Comparison of ENCODE assay signal across 12 cellular contexts in genomic region chr14:20456971-20457370, GRCh38. TPM values are rescaled to one million over a fixed set of nuclear protein-coding genes. Genes with fewer than 3 reads are reported as not detected.
DNase-seq lines count a peak whose midpoint lies in the region; FAIRE-seq and TF ChIP-seq lines count a peak whose summit lies in the region.
"Had no signal": no experiment of that assay in that cellular context is flagged by ENCODE, and none has a peak within 500 bp of the region (broad histone marks: within the 10 kb centered on the region; RNA-seq: fewer than 3 reads in every experiment).

No MANE protein-coding gene starts in this region.

- H3K36me3 Mint-ChIP-seq in Caco-2 (ENCODE audit: insufficient read depth, unreplicated experiment), result peaks cover 37% of the 10 kb centered on the region
- peaks cover 36% of the 10 kb centered on the region for H3K36me3 Mint-ChIP-seq in activated T-helper 1 cell treated with anti-CD3 and anti-CD28 coated beads, Interleukin-12 subunit alpha, Interleukin-12 subunit beta, Interleukin-2, Interleukin-4 antibody, amounts not matched to agents 30 ng/mL and 10 ng/mL and 1 ng/mL, durations not matched to agents 14 hours and 24 hours and 36 hours (ENCODE audit: low read depth)

- TF ChIP-seq CTCF in Caco-2 (IDR thresholded peaks at IDR 0.05; ENCODE audit: insufficient read depth in 1 of 2, low read depth in 1 of 2, low read length in 1 of 2, severe bottlenecking in 1 of 2, unreplicated experiment in 1 of 2) (no peak), neural cell (IDR thresholded peaks at IDR 0.05; ENCODE audit: poor library complexity, severe bottlenecking) (no peak), ovary (IDR thresholded peaks at IDR 0.05) (no peak)

- POLR2A ChIA-PET in Caco-2 (lab: Charles Lee), result no interaction called here

- 77 to 82% (median 77%) methylated on average over 13 of the region's 13 CpGs for WGBS in ovary, 3 donors

- H3K4me2 ChIP-seq in neural cell (ENCODE audit: low read length), result peak overlapping the region; percentile 87

- TF ChIP-seq EP300 in neural cell (conservative IDR thresholded peaks at IDR 0.05; ENCODE audit: poor library complexity, severe bottlenecking) (no peak), ovary (IDR thresholded peaks at IDR 0.05) (no peak)

- H3K36me3 ChIP-seq in Caco-2 (ENCODE audit: control insufficient read depth, insufficient read depth, low read length), result peaks cover 6% of the 10 kb centered on the region; the same call in 1 of the 2 replicates
- peaks cover 52% of the 10 kb centered on the region for H3K36me3 ChIP-seq in HUES48 (ENCODE audit: control insufficient read depth, insufficient read depth, low read length)
- no peaks in the 10 kb centered on the region for H3K36me3 ChIP-seq in neural cell (ENCODE audit: insufficient read depth, low read length)
- no peaks in the 10 kb centered on the region for H3K36me3 ChIP-seq in ovary

- CTCF ChIA-PET in Caco-2 (lab: Charles Lee), result no interaction called here

- FAIRE-seq in frontal cortex (lab: Jason Lieb, UNC), result no peak
- FAIRE-seq: D721Med, GM12892, small intestine had no signal

- H3K9me3 ChIP-seq in Caco-2 (no peaks in the 10 kb centered on the region), HUES48 (ENCODE audit: control insufficient read depth, insufficient read depth, low read length) (no peaks in the 10 kb centered on the region), neural cell (ENCODE audit: low read length) (no peaks in the 10 kb centered on the region), ovary (no peaks in the 10 kb centered on the region)

- H4K20me1 ChIP-seq in neural cell (ENCODE audit: insufficient read depth), result no peaks in the 10 kb centered on the region

- no peaks in the 10 kb centered on the region for H3K9me3 Mint-ChIP-seq in Caco-2 (ENCODE audit: unreplicated experiment)
- no peaks in the 10 kb centered on the region for H3K9me3 Mint-ChIP-seq in activated T-helper 1 cell treated with anti-CD3 and anti-CD28 coated beads, Interleukin-12 subunit alpha, Interleukin-12 subunit beta, Interleukin-2, Interleukin-4 antibody, amounts not matched to agents 30 ng/mL and 10 ng/mL and 1 ng/mL, durations not matched to agents 14 hours and 24 hours and 36 hours
- H3K9me3 Mint-ChIP-seq: activated T-cell treated with anti-CD3 and anti-CD28 coated beads, Interleukin-2, amount 50 U/mL, for 24 hours had no signal

- H3K79me2 ChIP-seq in neural cell (replicated peaks; ENCODE audit: insufficient read depth, low read length), result peaks cover 50% of the 10 kb centered on the region

- TF ChIP-seq RAD21 in neural cell (conservative IDR thresholded peaks at IDR 0.05), result no peak

- DNase-seq in Caco-2, result no peak
- DNase-seq in activated T-helper 1 cell treated with anti-CD3 and anti-CD28 coated beads, Interleukin-12 subunit alpha, Interleukin-12 subunit beta, Interleukin-2, Interleukin-4 antibody, amounts not matched to agents 30 ng/mL and 10 ng/mL and 1 ng/mL, durations not matched to agents 14 hours and 24 hours and 36 hours (ENCODE audit: low spot score), result no peak
- DNase-seq in pons (ENCODE audit: low spot score), result no peak
- DNase-seq in ovary, result no peak
- DNase-seq in frontal cortex (ENCODE audit: low spot score in 2 of 2), result no peak
- DNase-seq: activated T-cell treated with anti-CD3 and anti-CD28 coated beads, Interleukin-2, amount 50 U/mL, for 24 hours; NCI-H1436 treated with DMSO at 0.1 percent for 48 hours; small intestine had no signal

- TF ChIP-seq POLR2A in ovary (IDR thresholded peaks at IDR 0.05), result no peak

- peak overlapping the region; percentile 27 for H3K4me3 Mint-ChIP-seq in Caco-2 (ENCODE audit: unreplicated experiment)
- H3K4me3 Mint-ChIP-seq in activated T-helper 1 cell treated with anti-CD3 and anti-CD28 coated beads, Interleukin-12 subunit alpha, Interleukin-12 subunit beta, Interleukin-2, Interleukin-4 antibody, amounts not matched to agents 30 ng/mL and 10 ng/mL and 1 ng/mL, durations not matched to agents 14 hours and 24 hours and 36 hours, result no peak overlapping the region
- H3K4me3 Mint-ChIP-seq: activated T-cell treated with anti-CD3 and anti-CD28 coated beads, Interleukin-2, amount 50 U/mL, for 24 hours had no signal

- H3K27ac ChIP-seq in HUES48 (ENCODE audit: low read depth, low read length) (peak overlapping the region; percentile 60), neural cell (ENCODE audit: low read length) (no peak overlapping the region), ovary (no peak overlapping the region)

- H3K27ac Mint-ChIP-seq in Caco-2 (ENCODE audit: unreplicated experiment), result peak overlapping the region; percentile 34
- H3K27ac Mint-ChIP-seq in activated T-helper 1 cell treated with anti-CD3 and anti-CD28 coated beads, Interleukin-12 subunit alpha, Interleukin-12 subunit beta, Interleukin-2, Interleukin-4 antibody, amounts not matched to agents 30 ng/mL and 10 ng/mL and 1 ng/mL, durations not matched to agents 14 hours and 24 hours and 36 hours, result peak overlapping the region; percentile 32
- H3K27ac Mint-ChIP-seq: activated T-cell treated with anti-CD3 and anti-CD28 coated beads, Interleukin-2, amount 50 U/mL, for 24 hours had no signal

- H3K4me3 ChIP-seq in Caco-2 (ENCODE audit: low read depth, low read length) (no peak overlapping the region), HUES48 (ENCODE audit: low read depth, low read length) (0 out of 2 replicates have a peak overlapping the region, but pooled peaks have one; percentile 85), neural cell (ENCODE audit: low read length) (peak overlapping the region; percentile 80), ovary (no peak overlapping the region)

- BruUV-seq in Caco-2 (replicated peaks; lab: Mats Ljungman, UMichigan), result no TSS peak

- H2AFZ ChIP-seq in neural cell (ENCODE audit: low read depth, low read length), result no peak overlapping the region

- intact Hi-C loops in Caco-2 (cut with micrococcal nuclease; ENCODE audit: unreplicated experiment), result loop anchor here (5.0 kb wide), 1 partner anchor 1055 kb away; the partner anchor contains the start of gene METTL3
- intact Hi-C loops in activated T-helper 1 cell treated with anti-CD3 and anti-CD28 coated beads, Interleukin-12 subunit alpha, Interleukin-12 subunit beta, Interleukin-2, Interleukin-4 antibody, amounts not matched to agents 30 ng/mL and 10 ng/mL and 1 ng/mL, durations not matched to agents 14 hours and 24 hours and 36 hours (cut with micrococcal nuclease), result no loop called here
- intact Hi-C loops in ovary (cut with DNase I), result loop anchor here in 2 of 4 donors (5.0 to 10.0 kb wide), 2 partner anchors 115 to 132 kb away; partner anchors contain the start of gene PARP2 (in 1 of the 2)

- H3K27me3 ChIP-seq in Caco-2 (replicated peaks; ENCODE audit: control insufficient read depth, insufficient read depth, low read length) (no peaks in the 10 kb centered on the region), HUES48 (ENCODE audit: control insufficient read depth, insufficient read depth, low read length) (no peaks in the 10 kb centered on the region), neural cell (ENCODE audit: insufficient read depth, low read depth, low read length) (no peaks in the 10 kb centered on the region), ovary (no peaks in the 10 kb centered on the region)

- H3F3A ChIP-seq in neural cell (ENCODE audit: insufficient read depth, low read length, poor library complexity, severe bottlenecking), result no peaks in the 10 kb centered on the region

- no peaks in the 10 kb centered on the region for H3K27me3 Mint-ChIP-seq in Caco-2 (ENCODE audit: insufficient read depth, unreplicated experiment)
- no peaks in the 10 kb centered on the region for H3K27me3 Mint-ChIP-seq in activated T-helper 1 cell treated with anti-CD3 and anti-CD28 coated beads, Interleukin-12 subunit alpha, Interleukin-12 subunit beta, Interleukin-2, Interleukin-4 antibody, amounts not matched to agents 30 ng/mL and 10 ng/mL and 1 ng/mL, durations not matched to agents 14 hours and 24 hours and 36 hours (ENCODE audit: insufficient read depth)
- H3K27me3 Mint-ChIP-seq: activated T-cell treated with anti-CD3 and anti-CD28 coated beads, Interleukin-2, amount 50 U/mL, for 24 hours had no signal

- H3K4me1 ChIP-seq in Caco-2 (peaks cover 7% of the 10 kb centered on the region; the same call in 1 of the 2 replicates), HUES48 (ENCODE audit: control insufficient read depth, insufficient read depth, low read length) (peaks cover 17% of the 10 kb centered on the region), ovary (ENCODE audit: insufficient read depth) (peaks cover 5% of the 10 kb centered on the region)

- peaks cover 12% of the 10 kb centered on the region for H3K4me1 Mint-ChIP-seq in Caco-2 (ENCODE audit: low read depth, unreplicated experiment)
- H3K4me1 Mint-ChIP-seq in activated T-helper 1 cell treated with anti-CD3 and anti-CD28 coated beads, Interleukin-12 subunit alpha, Interleukin-12 subunit beta, Interleukin-2, Interleukin-4 antibody, amounts not matched to agents 30 ng/mL and 10 ng/mL and 1 ng/mL, durations not matched to agents 14 hours and 24 hours and 36 hours (ENCODE audit: low read depth), result peaks cover 23% of the 10 kb centered on the region

- H3K9me2 ChIP-seq in neural cell (ENCODE audit: insufficient read depth, low read length), result no peaks in the 10 kb centered on the region

- no peak overlapping the region for H3K9ac ChIP-seq in HUES48 (ENCODE audit: low read depth, low read length)
- peak overlapping the region; percentile 97 for H3K9ac ChIP-seq in neural cell (ENCODE audit: low read length)

RNA-seq across cellular contexts. Expression of gene APEX1, which starts 1.9 kb away (rescaled TPM):
- 176 and 185 TPM in 2 replicates for total RNA-seq in Caco-2 (2022)
- total RNA-seq in activated T-helper 1 cell treated with anti-CD3 and anti-CD28 coated beads, Interleukin-12 subunit alpha, Interleukin-12 subunit beta, Interleukin-2, Interleukin-4 antibody, amounts not matched to agents 30 ng/mL and 10 ng/mL and 1 ng/mL, durations not matched to agents 14 hours and 24 hours and 36 hours, result 236 and 242 TPM in 2 replicates
- polyA plus RNA-seq in neural cell, result 44.5 and 50.7 TPM in 2 replicates
- 49.9 and 52.7 TPM in 2 replicates for polyA minus RNA-seq in neural cell
- 100 to 1,000 TPM; 141 to 172 (median 159) TPM for total RNA-seq in ovary
- polyA plus RNA-seq in ovary, result 100 to 1,000 TPM; 182 to 292 TPM
- 64.4 TPM for total RNA-seq in frontal cortex

RNA-seq across cellular contexts. Expression of gene OSGEP, which starts 2.4 kb away (rescaled TPM):
- total RNA-seq in Caco-2 (2022), result 63.1 and 64.3 TPM in 2 replicates
- total RNA-seq in activated T-helper 1 cell treated with anti-CD3 and anti-CD28 coated beads, Interleukin-12 subunit alpha, Interleukin-12 subunit beta, Interleukin-2, Interleukin-4 antibody, amounts not matched to agents 30 ng/mL and 10 ng/mL and 1 ng/mL, durations not matched to agents 14 hours and 24 hours and 36 hours, result 69.6 and 77.4 TPM in 2 replicates
- polyA plus RNA-seq in neural cell, result 248 and 264 TPM in 2 replicates
- 59.9 and 90.1 TPM in 2 replicates for polyA minus RNA-seq in neural cell
- total RNA-seq in ovary, result 10 to 100 TPM; 31.8 to 68.8 (median 37.6) TPM
- 10 to 100 TPM; 38.1 to 39.4 TPM for polyA plus RNA-seq in ovary
- 36.3 TPM for total RNA-seq in frontal cortex

RNA-seq across cellular contexts. Expression of gene PIP4P1, which starts 4.3 kb away (rescaled TPM):
- 39.6 and 46.2 TPM in 2 replicates for total RNA-seq in Caco-2 (2022)
- 36.6 and 37.0 TPM in 2 replicates for total RNA-seq in activated T-helper 1 cell treated with anti-CD3 and anti-CD28 coated beads, Interleukin-12 subunit alpha, Interleukin-12 subunit beta, Interleukin-2, Interleukin-4 antibody, amounts not matched to agents 30 ng/mL and 10 ng/mL and 1 ng/mL, durations not matched to agents 14 hours and 24 hours and 36 hours
- 77.2 and 85.3 TPM in 2 replicates for polyA plus RNA-seq in neural cell
- polyA minus RNA-seq in neural cell, result 33.1 and 34.1 TPM in 2 replicates
- 10 to 100 TPM; 11.8 to 32.0 (median 24.2) TPM for total RNA-seq in ovary
- polyA plus RNA-seq in ovary, result 10 to 100 TPM; 29.7 to 32.9 TPM
- 33.8 TPM for total RNA-seq in frontal cortex

RNA-seq across cellular contexts. Expression of gene PNP, which starts 12.2 kb away (rescaled TPM):
- total RNA-seq in Caco-2 (2022) (59.1 and 67.2 TPM in 2 replicates), ovary (1 to 10 TPM; 3.4 to 9.2 (median 7.1) TPM), frontal cortex (5.3 TPM)
- 149 TPM in 2 replicates for total RNA-seq in activated T-helper 1 cell treated with anti-CD3 and anti-CD28 coated beads, Interleukin-12 subunit alpha, Interleukin-12 subunit beta, Interleukin-2, Interleukin-4 antibody, amounts not matched to agents 30 ng/mL and 10 ng/mL and 1 ng/mL, durations not matched to agents 14 hours and 24 hours and 36 hours
- polyA plus RNA-seq in neural cell (12.3 and 12.6 TPM in 2 replicates), ovary (10 to 100 TPM in 1 of 2 donors, 1 to 10 TPM in 1; 8.5 to 23.0 TPM)
- polyA minus RNA-seq in neural cell, result 6.3 and 6.4 TPM in 2 replicates

RNA-seq across cellular contexts. Expression of gene KLHL33, which starts 21.0 kb away (rescaled TPM):
- total RNA-seq in Caco-2 (2022) (not detected in 2 replicates), ovary (1 to 10 TPM in 2 of 7 donors, under 1 TPM in 5; under 0.01 to 1.2 (median 0.72) TPM), frontal cortex (under 0.01 TPM)
- 0.05 TPM in 2 replicates for total RNA-seq in activated T-helper 1 cell treated with anti-CD3 and anti-CD28 coated beads, Interleukin-12 subunit alpha, Interleukin-12 subunit beta, Interleukin-2, Interleukin-4 antibody, amounts not matched to agents 30 ng/mL and 10 ng/mL and 1 ng/mL, durations not matched to agents 14 hours and 24 hours and 36 hours
- polyA plus RNA-seq in neural cell (not detected in 2 replicates), ovary (1 to 10 TPM in 1 of 2 donors, under 1 TPM in 1; 0.73 to 1.1 TPM)
- not detected in 2 replicates for polyA minus RNA-seq in neural cell

Comparison
In these comparisons a context has a peak if more than half of its experiments do, and no peak if none do; other contexts are left out.
1. H3K4me3 ChIP-seq: peak in HUES48 (single experiment) and neural cell (single experiment); none in Caco-2 (single experiment) and ovary (single experiment).